29 cellular contexts compared by ENCODE assay signal in the genomic region with DNA sequence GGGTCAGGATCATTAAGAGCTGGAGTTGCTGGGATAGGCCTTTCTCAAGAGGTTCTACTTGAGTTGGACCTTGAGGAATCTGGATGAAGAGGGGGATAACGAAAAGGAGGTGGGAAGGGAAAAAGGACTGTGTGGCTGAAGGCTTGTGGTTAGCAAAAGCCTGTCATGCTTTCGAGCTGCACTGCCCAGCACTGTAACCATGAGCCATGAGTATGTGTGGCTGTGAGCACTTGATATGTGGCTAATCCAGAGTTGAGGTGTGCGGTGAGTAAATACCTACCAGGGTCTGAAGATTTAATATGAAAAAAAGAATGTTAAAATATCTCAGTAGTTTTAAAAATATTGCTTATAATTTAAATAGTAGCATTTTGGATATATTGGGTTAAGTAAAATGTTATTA. TPM values are rescaled to one million over a fixed set of nuclear protein-coding genes. Genes with fewer than 3 reads are reported as not detected.
A peak's percentile ranks its signal among the peaks of the same experiment; 100 is the strongest.
DNase-seq lines count a peak whose midpoint lies in the region; ATAC-seq, FAIRE-seq and TF ChIP-seq lines count a peak whose summit lies in the region.
"Had no signal": no experiment of that assay in that cellular context is flagged by ENCODE, and none has a peak within 500 bp of the region (broad histone marks: within the 10 kb centered on the region; RNA-seq: fewer than 3 reads in every experiment).

No MANE protein-coding gene starts in this region.

- peaks cover 9% of the 10 kb centered on the region for H4K20me1 ChIP-seq in HepG2 (ENCODE audit: insufficient read depth, low read length)

- no peak for TF ChIP-seq RAD21 in HepG2 (CRISPR knock-in tag; IDR thresholded peaks at IDR 0.05)

- H3K27me3 ChIP-seq in HepG2 (ENCODE audit: control insufficient read depth in 1 of 2, insufficient read depth in 2 of 2, low read length in 2 of 2) (no peaks in the 10 kb centered on the region), right lobe of liver (no peaks in the 10 kb centered on the region), left lung (no peaks in the 10 kb centered on the region), upper lobe of right lung (no peaks in the 10 kb centered on the region)
- H3K27me3 ChIP-seq: brain microvascular endothelial cell, esophagus squamous epithelium, gastrocnemius medialis, uterus had no signal

- BruUV-seq in HepG2 (replicated peaks; lab: Mats Ljungman, UMichigan), result no TSS peak

- TF ChIP-seq POLR2A in HepG2 (IDR thresholded peaks at IDR 0.05; ENCODE audit: insufficient read depth in 1 of 2, low read depth in 2 of 2, low read length in 2 of 2) (no peak), right lobe of liver (IDR thresholded peaks at IDR 0.05) (no peak)

- DNase-seq in HepG2 (ENCODE audit: low spot score), result no peak
- no peak for DNase-seq in right lobe of liver
- peak; percentile 32 for DNase-seq in amniotic epithelial cell (ENCODE audit: low read depth)
- no peak for DNase-seq in left lung
- DNase-seq in upper lobe of right lung, result no peak
- DNase-seq in activated naive CD4-positive, alpha-beta T cell treated with anti-CD3 and anti-CD28 coated beads, Interleukin-2, amount 50 U/mL, for 16 hours, result no peak
- no peak for DNase-seq in activated CD4-positive, CD25-positive, alpha-beta regulatory T cell treated with anti-CD3 and anti-CD28 coated beads, Interleukin-2, amount 50 U/mL, for 72 hours
- DNase-seq: activated gamma-delta T cell treated with Interleukin-2 at 50 U/mL for 16 hours; AML-193; brain microvascular endothelial cell; COR-L47; DND-41; esophagus squamous epithelium; gastrocnemius medialis; H9; lower lobe of right lung; NCI-H1105; NCI-H2081 treated with DMSO at 0.1 percent for 48 hours; NCI-H345; NCI-H748 treated with DMSO at 0.1 percent for 48 hours; RPMI8226; stimulated activated CD4-positive, alpha-beta T cell treated with anti-CD3 and anti-CD28 coated beads, Interleukin-1b, Interleukin-23, amount 100 ng/mL, for 48 hours; T-helper 2 cell; uterus had no signal

- in situ Hi-C loops in HepG2 (cut with HindIII; ENCODE audit: extremely low pct_ligation_motif_present, low pct_unique_long_range_greater_than_20kb), result no loop called here

- POLR2A ChIA-PET in HepG2 (lab: Yijun Ruan, JAX), result no interaction called here

- H3K9me3 ChIP-seq in HepG2 (ENCODE audit: low read length) (no peaks in the 10 kb centered on the region), right lobe of liver (no peaks in the 10 kb centered on the region), left lung (no peaks in the 10 kb centered on the region), upper lobe of right lung (no peaks in the 10 kb centered on the region)
- H3K9me3 ChIP-seq: esophagus squamous epithelium, gastrocnemius medialis, lower lobe of right lung, uterus had no signal

- no peak overlapping the region for H2AFZ ChIP-seq in HepG2 (ENCODE audit: low read length)

- no peak overlapping the region for H3K27ac ChIP-seq in HepG2 (ENCODE audit: extremely low read length, insufficient read depth, low read length)
- no peak overlapping the region for H3K27ac ChIP-seq in right lobe of liver
- no peak overlapping the region for H3K27ac ChIP-seq in left lung
- no peak overlapping the region for H3K27ac ChIP-seq in upper lobe of right lung
- H3K27ac ChIP-seq: brain microvascular endothelial cell, esophagus squamous epithelium, gastrocnemius medialis, lower lobe of right lung, SK-N-MC, skin epidermis, uterus had no signal

- TF ChIP-seq CTCF in HepG2 (CRISPR knock-in tag; IDR thresholded peaks at IDR 0.05), result no peak
- no peak for TF ChIP-seq CTCF in right lobe of liver (IDR thresholded peaks at IDR 0.05)
- TF ChIP-seq CTCF in left lung (IDR thresholded peaks at IDR 0.05), result no peak
- no peak for TF ChIP-seq CTCF in upper lobe of right lung (IDR thresholded peaks at IDR 0.05)

- FAIRE-seq in HepG2 (lab: Jason Lieb, UNC), result no peak
- FAIRE-seq: A204.1, keratinocyte had no signal

- CTCF ChIA-PET in HepG2 (lab: Yijun Ruan, JAX; ENCODE audit: low intra/inter-chr PET ratio, low total read pairs), result no interaction called here

- H3K36me3 ChIP-seq in HepG2 (replicated peaks in 1 of 2; ENCODE audit: control insufficient read depth in 1 of 2, insufficient read depth in 2 of 2, low read length in 2 of 2) (peaks cover 5 to 26% of the 10 kb centered on the region in 2 experiments; a peak in 4 of 5 replicates), right lobe of liver (peaks cover 0 to 4% (median 0%) of the 10 kb centered on the region in 4 donors), left lung (peaks cover 0 to 82% of the 10 kb centered on the region in 2 donors), upper lobe of right lung (peaks cover 65% of the 10 kb centered on the region)
- H3K36me3 ChIP-seq: uterus had no signal

- H3K4me1 ChIP-seq in HepG2 (ENCODE audit: insufficient read depth, low read length), result peaks cover 10% of the 10 kb centered on the region
- peaks cover 0 to 4% (median 0%) of the 10 kb centered on the region in 4 donors for H3K4me1 ChIP-seq in right lobe of liver
- H3K4me1 ChIP-seq in left lung, result peaks cover 11 to 70% of the 10 kb centered on the region in 2 donors
- H3K4me1 ChIP-seq in upper lobe of right lung, result peaks cover 22% of the 10 kb centered on the region
- H3K4me1 ChIP-seq: uterus had no signal

- no peak overlapping the region for H3K4me2 ChIP-seq in HepG2 (ENCODE audit: low read depth, low read length)

- no peak overlapping the region for H3K9ac ChIP-seq in HepG2 (ENCODE audit: insufficient read depth, low read depth, low read length)

- H3K4me3 ChIP-seq in HepG2 (replicated peaks in 1 of 3; ENCODE audit: insufficient read depth in 1 of 3, low read depth in 2 of 3, low read length in 3 of 3), result no peak overlapping the region
- no peak overlapping the region for H3K4me3 ChIP-seq in right lobe of liver
- H3K4me3 ChIP-seq in left lung, result no peak overlapping the region
- no peak overlapping the region for H3K4me3 ChIP-seq in upper lobe of right lung
- H3K4me3 ChIP-seq: esophagus squamous epithelium, gastrocnemius medialis, lower lobe of right lung, SK-N-MC, skin epidermis, uterus had no signal

- peaks cover 57% of the 10 kb centered on the region for H3K79me2 ChIP-seq in HepG2 (ENCODE audit: insufficient read depth, low read length)

- intact Hi-C loops in HepG2 (cut with micrococcal nuclease; ENCODE audit: unreplicated experiment) (no loop called here), right lobe of liver (cut with DNase I) (no loop called here), left lung (cut with DNase I) (no loop called here), upper lobe of right lung (cut with DNase I) (no loop called here)

- WGBS in HepG2 (ENCODE audit: low lambda C conversion rate), result 98% methylated on average over 3 of the region's 3 CpGs
- WGBS in right lobe of liver (ENCODE audit: insufficient coverage, low coverage, low lambda C conversion rate, missing lambda C conversion rate), result 86% methylated on average over 2 of the region's 3 CpGs

- no peak for TF ChIP-seq EP300 in HepG2 (IDR thresholded peaks at IDR 0.05; ENCODE audit: low read depth in 2 of 2, low read length in 2 of 2)
- no peak for TF ChIP-seq EP300 in HepG2 (CRISPR knock-in tag; IDR thresholded peaks at IDR 0.05; ENCODE audit: borderline replicate concordance)

- no peak for ATAC-seq in HepG2
- ATAC-seq in right lobe of liver, result no peak
- ATAC-seq in left lung, result peak; percentile 51
- peak; percentile 40 for ATAC-seq in upper lobe of right lung
- no peak for ATAC-seq in HG03025 (IDR thresholded peaks at IDR 0.05; ENCODE audit: low FRiP score, unreplicated experiment)
- ATAC-seq: gastrocnemius medialis had no signal

TF ChIP-seq in HepG2, 621 proteins besides CTCF, POLR2A, EP300 and RAD21 (continues in another document):
- TF ChIP-seq HNRNPUL1 (IDR thresholded peaks at IDR 0.05; ENCODE audit: low read depth, low read length), result no peak
- TF ChIP-seq ZNF792 (CRISPR knock-in tag; IDR thresholded peaks at IDR 0.05), result no peak
- no peak for TF ChIP-seq KLF11 (CRISPR knock-in tag; IDR thresholded peaks at IDR 0.05)

RNA-seq across cellular contexts. Expression of gene TMEM165, which starts 11.4 kb away (rescaled TPM):
- 32.0 and 54.6 TPM in 2 replicates for total RNA-seq in HepG2 (2016; rRNA removed; fragmentation: Illumina TruSeq; extraction: Trizol)
- 49.0 and 49.6 TPM in 2 replicates for total RNA-seq in HepG2 (2016; cell fraction: cytosol; rRNA removed; fragmentation: Illumina TruSeq; extraction: Trizol; ENCODE audit: low read depth)
- 31.3 and 54.4 TPM in 2 replicates for total RNA-seq in HepG2 (2016; cell fraction: insoluble cytoplasmic fraction; rRNA removed; fragmentation: Illumina TruSeq; extraction: Trizol)
- total RNA-seq in HepG2 (2016; cell fraction: membrane; rRNA removed; fragmentation: Illumina TruSeq; extraction: Trizol), result 41.0 and 41.4 TPM in 2 replicates
- total RNA-seq in HepG2 (2016; cell fraction: nucleus; rRNA removed; fragmentation: Illumina TruSeq; extraction: Trizol), result 69.6 and 76.4 TPM in 2 replicates
- 82.0 and 103 TPM in 2 replicates for polyA plus RNA-seq in HepG2 (2011; rRNA removed)
- polyA plus RNA-seq in HepG2 (2011; cell fraction: cytosol; rRNA removed), result 36.3 and 40.4 TPM in 2 replicates
- 57.5 and 61.2 TPM in 2 replicates for polyA plus RNA-seq in HepG2 (2011; cell fraction: nucleus; rRNA removed)
- 27.9 and 35.8 TPM in 2 replicates for polyA plus RNA-seq in HepG2 (2012)
- polyA plus RNA-seq in HepG2 (2016; cell fraction: cytosol; fragmentation: Illumina TruSeq; extraction: Trizol; ENCODE audit: low read depth), result 17.4 and 21.2 TPM in 2 replicates
- 36.0 and 38.8 TPM in 2 replicates for polyA plus RNA-seq in HepG2 (2016; cell fraction: insoluble cytoplasmic fraction; fragmentation: Illumina TruSeq; extraction: Trizol; ENCODE audit: low read depth)
- 27.2 and 31.4 TPM in 2 replicates for polyA plus RNA-seq in HepG2 (2016; cell fraction: membrane; fragmentation: Illumina TruSeq; extraction: Trizol; ENCODE audit: low read depth)
- polyA plus RNA-seq in HepG2 (2016; cell fraction: nucleus; fragmentation: Illumina TruSeq; extraction: Trizol; ENCODE audit: insufficient read depth, low read depth), result 108 and 117 TPM in 2 replicates
- polyA minus RNA-seq in HepG2 (2011; rRNA and poly(A)+ RNA removed; ENCODE audit: low replicate concordance), result 170 and 281 TPM in 2 replicates
- polyA minus RNA-seq in HepG2 (2011; cell fraction: cytosol; rRNA and poly(A)+ RNA removed), result 36.6 and 41.3 TPM in 2 replicates
- polyA minus RNA-seq in HepG2 (2011; cell fraction: nucleus; rRNA and poly(A)+ RNA removed), result 125 and 131 TPM in 2 replicates
- total RNA-seq in right lobe of liver, result 10 to 100 TPM; 13.3 to 53.0 (median 23.0) TPM
- total RNA-seq in left lung, result 100 to 1,000 TPM; 121 to 201 TPM
- 141 TPM for total RNA-seq in upper lobe of right lung

Comparison
In these comparisons a context has a peak if more than half of its experiments do, and no peak if none do; other contexts are left out.
1. ATAC-seq: peak in left lung (single experiment) and upper lobe of right lung (single experiment); none in HepG2 (single experiment), right lobe of liver (0 of 4) and HG03025 (single experiment).